1 cellular context compared by ENCODE assay signal in the genomic region with DNA sequence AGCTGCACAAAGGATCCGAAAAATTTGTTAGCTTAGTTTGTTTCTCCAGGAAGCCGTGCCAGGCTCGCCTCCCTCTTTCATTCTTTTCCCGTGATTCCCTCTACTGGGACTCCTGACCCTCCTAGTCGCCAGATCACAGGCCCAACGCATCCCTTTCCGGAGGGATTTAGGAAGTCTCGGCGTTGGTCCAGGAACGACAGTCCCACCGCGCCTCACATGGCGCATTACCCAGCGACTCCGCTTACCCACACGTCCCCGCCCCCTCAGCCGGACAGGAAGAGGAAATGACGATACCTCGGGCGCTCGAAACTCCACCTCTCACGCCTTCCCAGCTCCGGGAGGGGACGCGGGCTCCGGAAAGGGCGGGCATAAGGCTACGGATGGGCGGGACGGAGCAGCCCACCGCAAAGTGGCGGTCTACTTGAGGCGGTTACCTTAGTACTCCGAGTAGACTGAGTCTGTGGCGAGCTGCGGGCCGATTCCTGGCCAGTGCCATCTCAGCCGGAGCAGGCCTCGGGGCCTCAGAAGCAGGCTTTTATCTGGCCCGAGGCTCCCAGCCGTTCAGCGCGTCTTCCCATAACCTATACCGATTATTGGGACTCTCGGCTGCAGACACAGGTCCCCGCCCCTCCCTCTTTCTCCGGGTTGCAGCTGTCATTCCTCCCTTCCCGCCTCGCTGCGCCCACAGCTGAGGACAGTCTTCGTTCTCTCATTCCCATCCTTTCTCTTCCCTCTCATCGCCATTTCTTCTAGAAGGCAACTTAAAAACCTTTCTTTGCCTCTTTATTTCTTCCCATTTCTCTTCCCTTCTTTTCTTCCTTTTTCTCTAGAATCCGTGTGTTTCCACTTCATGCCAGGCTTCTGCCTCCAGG.
TF ChIP-seq lines count a peak whose summit lies in the region.

A gene with protein sequence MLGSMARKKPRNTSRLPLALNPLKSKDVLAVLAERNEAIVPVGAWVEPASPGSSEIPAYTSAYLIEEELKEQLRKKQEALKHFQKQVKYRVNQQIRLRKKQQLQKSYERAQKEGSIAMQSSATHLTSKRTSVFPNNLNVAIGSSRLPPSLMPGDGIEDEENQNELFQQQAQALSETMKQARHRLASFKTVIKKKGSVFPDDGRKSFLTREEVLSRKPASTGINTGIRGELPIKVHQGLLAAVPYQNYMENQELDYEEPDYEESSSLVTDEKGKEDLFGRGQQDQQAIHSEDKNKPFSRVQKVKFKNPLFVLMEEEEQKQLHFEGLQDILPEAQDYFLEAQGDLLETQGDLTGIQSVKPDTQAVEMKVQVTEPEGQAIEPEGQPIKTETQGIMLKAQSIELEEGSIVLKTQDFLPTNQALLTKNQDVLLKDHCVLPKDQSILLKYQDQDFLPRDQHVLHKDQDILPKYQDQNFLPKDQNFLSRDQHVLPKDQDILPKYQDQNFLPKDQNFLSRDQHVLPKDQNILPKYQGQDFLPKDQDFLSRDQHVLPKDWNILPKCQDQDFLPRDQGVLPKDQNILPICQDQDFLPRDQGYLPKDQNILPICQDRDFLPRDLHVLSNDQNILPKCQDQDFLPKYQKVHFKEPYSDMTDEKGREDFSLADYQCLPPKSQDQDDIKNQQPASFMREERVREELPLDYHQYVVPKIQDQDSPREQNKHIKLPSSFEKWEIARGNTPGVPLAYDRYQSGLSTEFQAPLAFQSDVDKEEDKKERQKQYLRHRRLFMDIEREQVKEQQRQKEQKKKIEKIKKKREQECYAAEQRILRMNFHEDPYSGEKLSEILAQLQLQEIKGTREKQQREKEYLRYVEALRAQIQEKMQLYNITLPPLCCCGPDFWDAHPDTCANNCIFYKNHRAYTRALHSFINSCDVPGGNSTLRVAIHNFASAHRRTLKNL (plus strand): TSS at position 450 of the 872 bp plus-strand sequence. CDS start 531 bp downstream, outside the sequence.

TF ChIP-seq in K562, 482 proteins besides CTCF, POLR2A, EP300 and RAD21 (continued from another document):
- TF ChIP-seq, protein P1, sequence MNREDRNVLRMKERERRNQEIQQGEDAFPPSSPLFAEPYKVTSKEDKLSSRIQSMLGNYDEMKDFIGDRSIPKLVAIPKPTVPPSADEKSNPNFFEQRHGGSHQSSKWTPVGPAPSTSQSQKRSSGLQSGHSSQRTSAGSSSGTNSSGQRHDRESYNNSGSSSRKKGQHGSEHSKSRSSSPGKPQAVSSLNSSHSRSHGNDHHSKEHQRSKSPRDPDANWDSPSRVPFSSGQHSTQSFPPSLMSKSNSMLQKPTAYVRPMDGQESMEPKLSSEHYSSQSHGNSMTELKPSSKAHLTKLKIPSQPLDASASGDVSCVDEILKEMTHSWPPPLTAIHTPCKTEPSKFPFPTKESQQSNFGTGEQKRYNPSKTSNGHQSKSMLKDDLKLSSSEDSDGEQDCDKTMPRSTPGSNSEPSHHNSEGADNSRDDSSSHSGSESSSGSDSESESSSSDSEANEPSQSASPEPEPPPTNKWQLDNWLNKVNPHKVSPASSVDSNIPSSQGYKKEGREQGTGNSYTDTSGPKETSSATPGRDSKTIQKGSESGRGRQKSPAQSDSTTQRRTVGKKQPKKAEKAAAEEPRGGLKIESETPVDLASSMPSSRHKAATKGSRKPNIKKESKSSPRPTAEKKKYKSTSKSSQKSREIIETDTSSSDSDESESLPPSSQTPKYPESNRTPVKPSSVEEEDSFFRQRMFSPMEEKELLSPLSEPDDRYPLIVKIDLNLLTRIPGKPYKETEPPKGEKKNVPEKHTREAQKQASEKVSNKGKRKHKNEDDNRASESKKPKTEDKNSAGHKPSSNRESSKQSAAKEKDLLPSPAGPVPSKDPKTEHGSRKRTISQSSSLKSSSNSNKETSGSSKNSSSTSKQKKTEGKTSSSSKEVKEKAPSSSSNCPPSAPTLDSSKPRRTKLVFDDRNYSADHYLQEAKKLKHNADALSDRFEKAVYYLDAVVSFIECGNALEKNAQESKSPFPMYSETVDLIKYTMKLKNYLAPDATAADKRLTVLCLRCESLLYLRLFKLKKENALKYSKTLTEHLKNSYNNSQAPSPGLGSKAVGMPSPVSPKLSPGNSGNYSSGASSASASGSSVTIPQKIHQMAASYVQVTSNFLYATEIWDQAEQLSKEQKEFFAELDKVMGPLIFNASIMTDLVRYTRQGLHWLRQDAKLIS (CRISPR knock-in tag; IDR thresholded peaks at IDR 0.05), result peak; percentile 77; the same call in 1 of the 2 replicates
- no peak for TF ChIP-seq FOXA1 (IDR thresholded peaks at IDR 0.05; ENCODE audit: borderline replicate concordance)
- no peak for TF ChIP-seq RAD51 (IDR thresholded peaks at IDR 0.05; ENCODE audit: borderline replicate concordance, low read depth)
- TF ChIP-seq THRAP3 (IDR thresholded peaks at IDR 0.05; ENCODE audit: borderline replicate concordance), result peak; percentile 58; the same call in 1 of the 2 replicates
- TF ChIP-seq ZNF551 (CRISPR knock-in tag; IDR thresholded peaks at IDR 0.05), result no peak
- TF ChIP-seq MYNN (IDR thresholded peaks at IDR 0.05), result 0 out of 2 replicates have a peak, but pooled peaks have one; percentile 42
- no peak for TF ChIP-seq MYNN (CRISPR knock-in tag; IDR thresholded peaks at IDR 0.05)
- TF ChIP-seq ZNF165 (CRISPR knock-in tag; IDR thresholded peaks at IDR 0.05; ENCODE audit: borderline replicate concordance), result no peak
- no peak for TF ChIP-seq ZNF764 (CRISPR knock-in tag; IDR thresholded peaks at IDR 0.05; ENCODE audit: low read depth)
- TF ChIP-seq JUND (IDR thresholded peaks at IDR 0.05; ENCODE audit: borderline replicate concordance, low read depth, low read length), result peak; percentile 65
- peak; percentile 32; the same call in 1 of the 3 replicates for TF ChIP-seq JUND (tag; IDR thresholded peaks at IDR 0.05; ENCODE audit: borderline replicate concordance, low read depth, low read length)
- peak; percentile 52; the same call in 1 of the 2 replicates for TF ChIP-seq MTA1 (IDR thresholded peaks at IDR 0.05; ENCODE audit: borderline replicate concordance)
- TF ChIP-seq DPF2 (IDR thresholded peaks at IDR 0.05), result no peak
- TF ChIP-seq PURB (CRISPR knock-in tag; IDR thresholded peaks at IDR 0.05; ENCODE audit: low read depth), result no peak
- TF ChIP-seq NFIC (IDR thresholded peaks at IDR 0.05), result peak; percentile 67
- TF ChIP-seq, protein P2, sequence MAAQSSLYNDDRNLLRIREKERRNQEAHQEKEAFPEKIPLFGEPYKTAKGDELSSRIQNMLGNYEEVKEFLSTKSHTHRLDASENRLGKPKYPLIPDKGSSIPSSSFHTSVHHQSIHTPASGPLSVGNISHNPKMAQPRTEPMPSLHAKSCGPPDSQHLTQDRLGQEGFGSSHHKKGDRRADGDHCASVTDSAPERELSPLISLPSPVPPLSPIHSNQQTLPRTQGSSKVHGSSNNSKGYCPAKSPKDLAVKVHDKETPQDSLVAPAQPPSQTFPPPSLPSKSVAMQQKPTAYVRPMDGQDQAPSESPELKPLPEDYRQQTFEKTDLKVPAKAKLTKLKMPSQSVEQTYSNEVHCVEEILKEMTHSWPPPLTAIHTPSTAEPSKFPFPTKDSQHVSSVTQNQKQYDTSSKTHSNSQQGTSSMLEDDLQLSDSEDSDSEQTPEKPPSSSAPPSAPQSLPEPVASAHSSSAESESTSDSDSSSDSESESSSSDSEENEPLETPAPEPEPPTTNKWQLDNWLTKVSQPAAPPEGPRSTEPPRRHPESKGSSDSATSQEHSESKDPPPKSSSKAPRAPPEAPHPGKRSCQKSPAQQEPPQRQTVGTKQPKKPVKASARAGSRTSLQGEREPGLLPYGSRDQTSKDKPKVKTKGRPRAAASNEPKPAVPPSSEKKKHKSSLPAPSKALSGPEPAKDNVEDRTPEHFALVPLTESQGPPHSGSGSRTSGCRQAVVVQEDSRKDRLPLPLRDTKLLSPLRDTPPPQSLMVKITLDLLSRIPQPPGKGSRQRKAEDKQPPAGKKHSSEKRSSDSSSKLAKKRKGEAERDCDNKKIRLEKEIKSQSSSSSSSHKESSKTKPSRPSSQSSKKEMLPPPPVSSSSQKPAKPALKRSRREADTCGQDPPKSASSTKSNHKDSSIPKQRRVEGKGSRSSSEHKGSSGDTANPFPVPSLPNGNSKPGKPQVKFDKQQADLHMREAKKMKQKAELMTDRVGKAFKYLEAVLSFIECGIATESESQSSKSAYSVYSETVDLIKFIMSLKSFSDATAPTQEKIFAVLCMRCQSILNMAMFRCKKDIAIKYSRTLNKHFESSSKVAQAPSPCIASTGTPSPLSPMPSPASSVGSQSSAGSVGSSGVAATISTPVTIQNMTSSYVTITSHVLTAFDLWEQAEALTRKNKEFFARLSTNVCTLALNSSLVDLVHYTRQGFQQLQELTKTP (IDR thresholded peaks at IDR 0.05; ENCODE audit: low read depth in 1 of 2, partially characterized antibody in 2 of 2), result no peak
- no peak for TF ChIP-seq JUN (IDR thresholded peaks at IDR 0.05; ENCODE audit: borderline replicate concordance, low read depth, low read length)
- no peak for TF ChIP-seq JUN (CRISPR knock-in tag; IDR thresholded peaks at IDR 0.05; ENCODE audit: borderline replicate concordance)
- peak; percentile 24; the same call in 1 of the 2 replicates for TF ChIP-seq ERF (CRISPR knock-in tag; IDR thresholded peaks at IDR 0.05)
- no peak for TF ChIP-seq ILF3 (IDR thresholded peaks at IDR 0.05; ENCODE audit: borderline replicate concordance)
TF ChIP-seq in K562: peak in this region for 134.
